In genomic region chr14:67727361-67727760, GRCh38 we compare ENCODE assay signal across 7 cellular contexts. TPM values are rescaled to one million over a fixed set of nuclear protein-coding genes. Genes with fewer than 3 reads are reported as not detected.
"Had no signal": no experiment of that assay in that cellular context is flagged by ENCODE, and none has a peak within 500 bp of the region (broad histone marks: within the 10 kb centered on the region; RNA-seq: fewer than 3 reads in every experiment).

No MANE protein-coding gene starts in this region.

- H3K4me3 ChIP-seq: K562 had no signal

- H3K27ac ChIP-seq: HL-60, KMS-11 had no signal

- DNase-seq: IMR-90, KBM-7, KG1 had no signal

- FAIRE-seq: HepG2, K562 had no signal

RNA-seq across cellular contexts. Expression of gene RDH12, which starts 25.7 kb away (rescaled TPM):
- total RNA-seq: IMR-90 had no signal
